1 cellular context compared by ENCODE assay signal in genomic region chr19:18453269-18454024, GRCh38.
TF ChIP-seq lines count a peak whose summit lies in the region.

No MANE protein-coding gene starts in this region.

TF ChIP-seq in GM12878, 131 proteins besides CTCF, POLR2A, EP300 and RAD21:
- no peak for TF ChIP-seq CHD2 (IDR thresholded peaks at IDR 0.05; ENCODE audit: borderline replicate concordance, low read depth, low read length)
- TF ChIP-seq SRF (IDR thresholded peaks at IDR 0.05; ENCODE audit: low read depth in 2 of 2, low read length in 2 of 2): no peak
- TF ChIP-seq PBX3 (IDR thresholded peaks at IDR 0.05; ENCODE audit: insufficient replicate concordance, low read depth, low read length): no peak
